In the genomic region with DNA sequence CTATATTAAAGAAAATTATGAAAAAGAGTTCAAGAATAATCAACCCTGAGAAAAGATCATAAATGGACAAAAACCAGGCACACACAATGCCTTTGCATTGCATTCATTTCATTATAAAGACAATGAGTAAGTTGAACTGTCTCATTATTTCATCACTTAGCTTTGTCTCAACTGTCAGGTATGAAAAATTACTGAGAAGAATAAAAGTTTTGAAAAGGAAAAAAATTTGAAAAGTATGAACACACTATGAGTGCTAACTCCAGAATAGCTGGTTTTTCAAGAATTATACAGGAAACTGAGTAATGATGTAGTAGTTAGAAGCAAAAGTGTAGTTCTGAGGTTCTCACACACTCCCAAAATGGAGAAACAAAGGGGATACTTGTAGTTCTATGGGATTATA, we compare ENCODE assay signal across 25 cellular contexts. TPM values are rescaled to one million over a fixed set of nuclear protein-coding genes. Genes with fewer than 3 reads are reported as not detected.
DNase-seq lines count a peak whose midpoint lies in the region; ATAC-seq, FAIRE-seq and TF ChIP-seq lines count a peak whose summit lies in the region.
"Had no signal": no experiment of that assay in that cellular context is flagged by ENCODE, and none has a peak within 500 bp of the region (broad histone marks: within the 10 kb centered on the region; RNA-seq: fewer than 3 reads in every experiment).

No MANE protein-coding gene starts in this region.

- no peak overlapping the region for H3K4me3 ChIP-seq in HCT116 (replicated peaks in 1 of 2; ENCODE audit: low read depth in 1 of 2, low read length in 2 of 2)
- H3K4me3 ChIP-seq in endothelial cell of umbilical vein (replicated peaks in 1 of 3; ENCODE audit: insufficient read depth in 1 of 3, low read depth in 1 of 3, low read length in 3 of 3): no peak overlapping the region
- no peak overlapping the region for H3K4me3 ChIP-seq in smooth muscle cell
- no peak overlapping the region for H3K4me3 ChIP-seq in BE2C (ENCODE audit: low read depth, low read length)
- H3K4me3 ChIP-seq: BLaER1 treated with 17β-estradiol and CSF1 and Interleukin-3, amounts not matched to agents 10 nM and 100 nM; lung; skin epidermis; stomach; tibial artery had no signal

- RAD21 ChIA-PET in HCT116 (lab: Charles Lee; ENCODE audit: low non-redundant PET in 1 of 2, low total read pairs in 2 of 2, uncharacterized antibody in 2 of 2, unreplicated experiment in 2 of 2): no interaction called here

- no peak for DNase-seq in activated T-cell treated with anti-CD3 and anti-CD28 coated beads, Interleukin-2, amount 50 U/mL, for 4 hours
- no peak for DNase-seq in activated T-cell treated with anti-CD3 and anti-CD28 coated beads for 4 hours
- no peak for DNase-seq in HCT116 (ENCODE audit: low read depth, low spot score)
- no peak for DNase-seq in endothelial cell of umbilical vein (ENCODE audit: low read depth, low spot score)
- no peak for DNase-seq in smooth muscle cell (lab: John Stamatoyannopoulos, UW; ENCODE audit: unreplicated experiment)
- DNase-seq in NCI-H82 treated with DMSO at 0.1 percent for 48 hours (lab: John Stamatoyannopoulos, UW; ENCODE audit: unreplicated experiment): no peak
- DNase-seq in BE2C: no peak
- DNase-seq: activated CD4-positive, alpha-beta T cell treated with anti-CD3 and anti-CD28 coated beads, Interleukin-2, amount 10 ng/mL, durations not matched to agents 24 days and 14 days; activated CD8-positive, alpha-beta memory T cell treated with anti-CD3 and anti-CD28 coated beads, Interleukin-2, amount 50 U/mL, for 48 hours; Caco-2; DMS79; erythroblast; Karpas-422; NCI-H1417 treated with DMSO at 0.1 percent for 48 hours; NCI-H2081; NCI-H226; retina; stomach; tibial artery had no signal

- no peak overlapping the region for H3K9ac ChIP-seq in HCT116 (ENCODE audit: low read length)
- H3K9ac ChIP-seq in endothelial cell of umbilical vein (replicated peaks; ENCODE audit: extremely low read depth, insufficient read depth, low read length): no peak overlapping the region
- H3K9ac ChIP-seq in smooth muscle cell (ENCODE audit: low read depth): peak overlapping the region; percentile 52
- H3K9ac ChIP-seq: BLaER1 treated with 17β-estradiol and CSF1 and Interleukin-3, amounts not matched to agents 10 nM and 100 nM had no signal

- H3K27me3 ChIP-seq in HCT116 (ENCODE audit: insufficient read depth, low read length): no peaks in the 10 kb centered on the region
- H3K27me3 ChIP-seq in endothelial cell of umbilical vein (ENCODE audit: control insufficient read depth in 2 of 2, insufficient read depth in 2 of 2, low read length in 2 of 2): no peaks in the 10 kb centered on the region
- no peaks in the 10 kb centered on the region for H3K27me3 ChIP-seq in smooth muscle cell (ENCODE audit: low read depth)
- no peaks in the 10 kb centered on the region for H3K27me3 ChIP-seq in BE2C
- H3K27me3 ChIP-seq: BLaER1 treated with 17β-estradiol and CSF1 and Interleukin-3, amounts not matched to agents 10 nM and 100 nM; stomach; tibial artery had no signal

- peaks cover 38% of the 10 kb centered on the region for H3K4me1 Mint-ChIP-seq in activated T-cell treated with anti-CD3 and anti-CD28 coated beads, Interleukin-2, amount 50 U/mL, for 4 hours (ENCODE audit: low read depth)

- peak; percentile 20 to 24 for ATAC-seq in activated T-cell treated with anti-CD3 and anti-CD28 coated beads, Interleukin-2, amount 50 U/mL, for 4 hours
- ATAC-seq in HCT116: no peak
- no peak for ATAC-seq in HG03469 (IDR thresholded peaks at IDR 0.05; ENCODE audit: unreplicated experiment)

- TF ChIP-seq CTCF in HCT116 (IDR thresholded peaks at IDR 0.05 in 2 of 3, conservative IDR thresholded peaks at IDR 0.05 in 1 of 3; ENCODE audit: borderline replicate concordance in 1 of 3, insufficient read depth in 1 of 3, low read depth in 2 of 3, low read length in 2 of 3) (no peak), endothelial cell of umbilical vein (IDR thresholded peaks at IDR 0.05; ENCODE audit: extremely low read depth in 1 of 2, insufficient read depth in 1 of 2, low read depth in 1 of 2, low read length in 2 of 2) (no peak), smooth muscle cell (IDR thresholded peaks at IDR 0.05; ENCODE audit: borderline replicate concordance, insufficient read depth, poor library complexity, severe bottlenecking) (no peak), BE2C (IDR thresholded peaks at IDR 0.05; ENCODE audit: low read depth, low read length) (no peak)

- H3K9me3 ChIP-seq in HCT116 (ENCODE audit: control insufficient read depth in 1 of 2, insufficient read depth in 1 of 2, low read depth in 1 of 2, low read length in 2 of 2) (no peaks in the 10 kb centered on the region), endothelial cell of umbilical vein (replicated peaks; ENCODE audit: control insufficient read depth, insufficient read depth, low read length) (no peaks in the 10 kb centered on the region), smooth muscle cell (replicated peaks; ENCODE audit: low read depth) (no peaks in the 10 kb centered on the region), BE2C (no peaks in the 10 kb centered on the region)
- H3K9me3 ChIP-seq: BLaER1 treated with 17β-estradiol and CSF1 and Interleukin-3, amounts not matched to agents 10 nM and 100 nM; Caco-2; stomach; tibial artery had no signal

- intact Hi-C loops in HCT116 (cut with micrococcal nuclease): no loop called here
- intact Hi-C loops in endothelial cell of umbilical vein (cut with micrococcal nuclease): no loop called here

- dilution Hi-C loops in endothelial cell of umbilical vein (cut with MboI; ENCODE audit: extremely low pct_ligation_motif_present, low sequenced_read_pairs): no loop called here

- peaks cover 44 to 50% of the 10 kb centered on the region in 2 experiments for H3K4me1 ChIP-seq in HCT116 (ENCODE audit: control insufficient read depth in 1 of 2, insufficient read depth in 2 of 2, low read length in 2 of 2)
- H3K4me1 ChIP-seq in endothelial cell of umbilical vein (ENCODE audit: control insufficient read depth, extremely low read depth, insufficient read depth, low read length): peaks cover 27% of the 10 kb centered on the region
- H3K4me1 ChIP-seq in smooth muscle cell (ENCODE audit: low read depth): peaks cover 39% of the 10 kb centered on the region
- H3K4me1 ChIP-seq in BE2C: no peaks in the 10 kb centered on the region
- H3K4me1 ChIP-seq: Caco-2 had no signal

- H3K27me3 Mint-ChIP-seq in activated T-cell treated with anti-CD3 and anti-CD28 coated beads, Interleukin-2, amount 50 U/mL, for 4 hours (ENCODE audit: low read depth): no peaks in the 10 kb centered on the region
- H3K27me3 Mint-ChIP-seq: activated CD4-positive, alpha-beta T cell treated with anti-CD3 and anti-CD28 coated beads, Interleukin-2, amount 10 ng/mL, durations not matched to agents 24 days and 14 days had no signal

- H3K9me2 ChIP-seq in HCT116 (ENCODE audit: insufficient read depth): no peaks in the 10 kb centered on the region; the same call in 1 of the 2 replicates

- no peak for FAIRE-seq in endothelial cell of umbilical vein (lab: Jason Lieb, UNC)
- FAIRE-seq: frontal cortex had no signal

- peak overlapping the region; percentile 73 for H2AFZ ChIP-seq in HCT116 (ENCODE audit: low read depth, low read length, poor library complexity, severe bottlenecking)
- no peak overlapping the region for H2AFZ ChIP-seq in endothelial cell of umbilical vein (ENCODE audit: low read depth, low read length)
- H2AFZ ChIP-seq in smooth muscle cell (ENCODE audit: low read depth): no peak overlapping the region

- H3K9me3 Mint-ChIP-seq in activated T-cell treated with anti-CD3 and anti-CD28 coated beads, Interleukin-2, amount 50 U/mL, for 4 hours: no peaks in the 10 kb centered on the region
- H3K9me3 Mint-ChIP-seq: activated CD4-positive, alpha-beta T cell treated with anti-CD3 and anti-CD28 coated beads, Interleukin-2, amount 10 ng/mL, durations not matched to agents 24 days and 14 days; nephron had no signal

- no peaks in the 10 kb centered on the region for H3K36me3 Mint-ChIP-seq in activated T-cell treated with anti-CD3 and anti-CD28 coated beads, Interleukin-2, amount 50 U/mL, for 4 hours (ENCODE audit: insufficient read depth)

- no TSS peak for BruUV-seq in HCT116 (replicated peaks; lab: Mats Ljungman, UMichigan)
- no TSS peak for BruUV-seq in endothelial cell of umbilical vein (replicated peaks; lab: Mats Ljungman, UMichigan)

- H3K4me2 ChIP-seq in HCT116 (ENCODE audit: low read length) (no peak overlapping the region), endothelial cell of umbilical vein (ENCODE audit: insufficient read depth, low read length) (peak overlapping the region; percentile 3), smooth muscle cell (no peak overlapping the region)
- H3K4me2 ChIP-seq: BLaER1 treated with 17β-estradiol and CSF1 and Interleukin-3, amounts not matched to agents 10 nM and 100 nM had no signal

- H3K9me1 ChIP-seq in endothelial cell of umbilical vein (replicated peaks; ENCODE audit: control insufficient read depth, extremely low read depth, insufficient read depth, low read length): no peaks in the 10 kb centered on the region

- TF ChIP-seq POLR2A in HCT116 (IDR thresholded peaks at IDR 0.05; ENCODE audit: borderline replicate concordance, extremely low read depth, insufficient read depth, insufficient read length): no peak
- TF ChIP-seq POLR2A in endothelial cell of umbilical vein (IDR thresholded peaks at IDR 0.05; ENCODE audit: low read depth, low read length): no peak

- H4K20me1 ChIP-seq in HCT116 (ENCODE audit: insufficient read depth): no peaks in the 10 kb centered on the region
- H4K20me1 ChIP-seq in endothelial cell of umbilical vein (replicated peaks; ENCODE audit: control insufficient read depth, extremely low read depth, insufficient read depth, low read length): no peaks in the 10 kb centered on the region
- H4K20me1 ChIP-seq in smooth muscle cell (ENCODE audit: low read depth): no peaks in the 10 kb centered on the region
- H4K20me1 ChIP-seq: BLaER1 treated with 17β-estradiol and CSF1 and Interleukin-3, amounts not matched to agents 10 nM and 100 nM had no signal

- no peaks in the 10 kb centered on the region for H3F3A ChIP-seq in smooth muscle cell (ENCODE audit: low read depth)

- H3K79me2 ChIP-seq in HCT116 (ENCODE audit: insufficient read depth, low read length) (no peaks in the 10 kb centered on the region), endothelial cell of umbilical vein (ENCODE audit: control insufficient read depth, insufficient read depth, low read length) (no peaks in the 10 kb centered on the region), smooth muscle cell (ENCODE audit: low read depth) (no peaks in the 10 kb centered on the region)

- H3K27ac ChIP-seq in HCT116 (ENCODE audit: low read depth, low read length) (no peak overlapping the region), endothelial cell of umbilical vein (ENCODE audit: insufficient read depth, low read depth, low read length) (no peak overlapping the region), smooth muscle cell (ENCODE audit: low read depth) (peak overlapping the region; percentile 99)
- H3K27ac ChIP-seq: BLaER1 treated with 17β-estradiol and CSF1 and Interleukin-3, amounts not matched to agents 10 nM and 100 nM; stomach; tibial artery had no signal

- CTCF ChIA-PET in HCT116 (lab: Charles Lee) (interaction anchor here (1.6 kb wide), 1 partner anchor 56 kb away, joined by 3 read pairs; no protein-coding TSS in a partner anchor), endothelial cell of umbilical vein (lab: Charles Lee) (interaction anchor here (1.2 to 2.2 kb wide), 2 partner anchors 9 to 14 kb away, joined by 3 to 7 read pairs; no protein-coding TSS in a partner anchor)

- no peak overlapping the region for H3K4me3 Mint-ChIP-seq in activated T-cell treated with anti-CD3 and anti-CD28 coated beads, Interleukin-2, amount 50 U/mL, for 4 hours
- H3K4me3 Mint-ChIP-seq: activated CD4-positive, alpha-beta T cell treated with anti-CD3 and anti-CD28 coated beads, Interleukin-2, amount 10 ng/mL, durations not matched to agents 24 days and 14 days; nephron had no signal

- H3K36me3 ChIP-seq in HCT116 (ENCODE audit: control insufficient read depth in 1 of 2, insufficient read depth in 2 of 2, low read length in 2 of 2): no peaks in the 10 kb centered on the region
- H3K36me3 ChIP-seq in endothelial cell of umbilical vein (ENCODE audit: control insufficient read depth in 2 of 2, extremely low read depth in 1 of 2, insufficient read depth in 2 of 2, low read length in 2 of 2): no peaks in the 10 kb centered on the region
- no peaks in the 10 kb centered on the region for H3K36me3 ChIP-seq in smooth muscle cell (ENCODE audit: low read depth)
- H3K36me3 ChIP-seq in BE2C: no peaks in the 10 kb centered on the region
- H3K36me3 ChIP-seq: BLaER1 treated with 17β-estradiol and CSF1 and Interleukin-3, amounts not matched to agents 10 nM and 100 nM; stomach; tibial artery had no signal

- TF ChIP-seq RAD21 in HCT116 (IDR thresholded peaks at IDR 0.05; ENCODE audit: low read depth): no peak

- POLR2A ChIA-PET in HCT116 (lab: Charles Lee) (interaction anchor here (1.2 to 2.1 kb wide), 3 partner anchors 9 to 17 kb away, joined by 5 to 8 read pairs (median 5); no protein-coding TSS in a partner anchor), endothelial cell of umbilical vein (lab: Charles Lee) (no interaction called here)

RNA-seq across cellular contexts. Expression of a gene that starts 16.3 kb away (rescaled TPM):
- 10 to 100 TPM; 41.2 to 82.7 (median 55.9) TPM for total RNA-seq in activated T-cell treated with anti-CD3 and anti-CD28 coated beads, Interleukin-2, amount 50 U/mL, for 4 hours
- 486 TPM for total RNA-seq in HCT116 (2021; ENCODE audit: unreplicated experiment)
- polyA plus RNA-seq in HCT116 (2012): 380 and 384 TPM in 2 replicates
- 525 and 578 TPM in 2 replicates for total RNA-seq in endothelial cell of umbilical vein
- 313 and 403 TPM in 2 replicates for polyA plus RNA-seq in endothelial cell of umbilical vein
- polyA plus RNA-seq in endothelial cell of umbilical vein (2011; cell fraction: cytosol; rRNA removed): 739 and 850 TPM in 2 replicates
- polyA plus RNA-seq in endothelial cell of umbilical vein (2011; cell fraction: nucleus; rRNA removed): 853 and 889 TPM in 2 replicates
- 651 and 824 TPM in 2 replicates for polyA plus RNA-seq in endothelial cell of umbilical vein (2012)
- polyA minus RNA-seq in endothelial cell of umbilical vein: 346 and 389 TPM in 2 replicates
- polyA minus RNA-seq in endothelial cell of umbilical vein (2011; cell fraction: cytosol; rRNA and poly(A)+ RNA removed): 99.6 TPM
- 497 and 541 TPM in 2 replicates for polyA minus RNA-seq in endothelial cell of umbilical vein (2011; cell fraction: nucleus; rRNA and poly(A)+ RNA removed)
- total RNA-seq in smooth muscle cell: 897 and 967 TPM in 2 replicates
- polyA plus RNA-seq in smooth muscle cell: 266 and 573 TPM in 2 replicates
- not detected for polyA plus RNA-seq in BE2C (2012; ENCODE audit: insufficient read depth, insufficient read length, low read depth)

Comparison
In these comparisons a context has a peak if more than half of its experiments do, and no peak if none do; other contexts are left out.
1. ATAC-seq: peak in activated T-cell treated with anti-CD3 and anti-CD28 coated beads, Interleukin-2, amount 50 U/mL, for 4 hours (2 of 2); none in HCT116 (single experiment) and HG03469 (single experiment).